Comparison of ENCODE assay signal across 1 cellular context in the genomic region with DNA sequence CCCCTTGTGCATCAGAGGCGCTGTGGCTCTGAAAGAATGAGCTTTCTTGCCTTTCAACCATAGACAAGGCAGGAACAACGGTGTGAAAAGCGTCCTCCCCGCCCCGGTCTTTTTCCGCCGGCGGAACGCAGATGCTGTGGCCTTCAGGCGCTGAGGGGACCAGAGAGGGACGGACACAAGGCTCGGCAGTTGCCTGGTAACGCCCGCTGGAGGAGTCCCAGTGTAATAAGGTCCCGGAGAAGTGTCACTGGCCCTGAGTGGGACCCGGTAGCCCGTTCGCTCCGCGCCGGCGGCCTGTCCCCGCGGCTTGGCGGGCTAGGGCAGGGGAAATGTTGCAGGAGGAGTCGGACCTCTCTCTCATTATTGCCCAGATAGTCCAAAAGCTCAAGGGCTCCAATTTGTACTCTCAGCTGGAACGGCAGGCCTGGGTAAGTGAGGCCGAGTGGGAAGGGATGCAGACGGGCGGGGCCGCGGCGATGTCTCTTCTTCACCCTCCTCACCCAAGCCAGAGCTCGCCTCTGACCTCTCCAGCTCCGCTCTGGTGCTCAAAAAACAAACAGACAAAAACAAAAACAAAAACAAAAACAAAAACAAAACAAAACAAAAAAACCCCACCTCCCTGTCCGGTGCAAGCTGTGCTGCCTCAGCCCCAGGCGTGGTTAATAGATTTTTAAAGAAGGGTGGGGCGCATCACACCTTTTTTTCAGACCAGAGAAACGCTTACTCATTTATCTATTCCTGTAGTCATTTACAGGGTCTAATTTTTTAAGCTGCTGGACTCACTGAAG.
A peak's percentile ranks its signal among the peaks of the same experiment; 100 is the strongest.
TF ChIP-seq lines count a peak whose summit lies in the region.

Gene TBC1D19 (plus strand): TSS at position 220 of the 788 bp plus-strand sequence. CDS start 110 bp downstream, at position 330.

TF ChIP-seq in HCT116, 20 proteins besides CTCF, POLR2A, EP300 and RAD21 (continued from another document):
- peak; percentile 30 for TF ChIP-seq TCF7L2 (IDR thresholded peaks at IDR 0.05; ENCODE audit: borderline replicate concordance, extremely low read depth, insufficient read depth, insufficient read length)
- TF ChIP-seq CEBPB (IDR thresholded peaks at IDR 0.05; ENCODE audit: low read depth) = peak; percentile 14; the same call in 1 of the 2 replicates
- no peak for TF ChIP-seq EGR1 (IDR thresholded peaks at IDR 0.05; ENCODE audit: low read depth)
- TF ChIP-seq SIN3A (IDR thresholded peaks at IDR 0.05; ENCODE audit: low read depth) = peak; percentile 90
- peak; percentile 80 for TF ChIP-seq MAX (IDR thresholded peaks at IDR 0.05)
- peak; percentile 87 for TF ChIP-seq SP1 (IDR thresholded peaks at IDR 0.05; ENCODE audit: low read depth)
- peak; percentile 100 for TF ChIP-seq CBX3 (IDR thresholded peaks at IDR 0.05; ENCODE audit: low read depth)
- no peak for TF ChIP-seq ZNF274 (IDR thresholded peaks at IDR 0.05; ENCODE audit: low read depth, low read length)
- TF ChIP-seq ZBTB33 (IDR thresholded peaks at IDR 0.05; ENCODE audit: extremely low read depth, insufficient replicate concordance, low read length) = no peak
- TF ChIP-seq ELF1 (IDR thresholded peaks at IDR 0.05; ENCODE audit: borderline replicate concordance, low read depth) = peak; percentile 28; the same call in 1 of the 2 replicates
- TF ChIP-seq ATF3 (IDR thresholded peaks at IDR 0.05) = no peak; the same call in 1 of the 2 replicates
- TF ChIP-seq EZH2 (IDR thresholded peaks at IDR 0.05) = no peak
- TF ChIP-seq ZFX (IDR thresholded peaks at IDR 0.05) = peak; percentile 83
